Comparison of ENCODE assay signal across 20 cellular contexts in genomic region chr2:158213743-158214142, GRCh38.
"Had no signal": no experiment of that assay in that cellular context is flagged by ENCODE, and none has a peak within 500 bp of the region (broad histone marks: within the 10 kb centered on the region; RNA-seq: fewer than 3 reads in every experiment).

No MANE protein-coding gene starts in this region.

- H3K4me3 Mint-ChIP-seq: activated CD4-positive, alpha-beta memory T cell treated with anti-CD3 and anti-CD28 coated beads, Interleukin-2, amount 10 ng/mL, durations not matched to agents 7 days and 5 days; activated naive CD8-positive, alpha-beta T cell; activated T-cell treated with anti-CD3 and anti-CD28 coated beads, Interleukin-2, amount 50 U/mL, for 4 hours; naive thymus-derived CD4-positive, alpha-beta T cell had no signal

- H3K27me3 ChIP-seq: dorsolateral prefrontal cortex, left lung, tibial nerve, vagina had no signal

- H3K36me3 Mint-ChIP-seq: activated naive CD8-positive, alpha-beta T cell; naive thymus-derived CD4-positive, alpha-beta T cell had no signal

- H3K27ac Mint-ChIP-seq: activated CD4-positive, alpha-beta memory T cell treated with anti-CD3 and anti-CD28 coated beads, Interleukin-2, amount 10 ng/mL, durations not matched to agents 7 days and 5 days; activated naive CD8-positive, alpha-beta T cell; naive thymus-derived CD4-positive, alpha-beta T cell had no signal

- ATAC-seq: activated T-cell treated with anti-CD3 and anti-CD28 coated beads, Interleukin-2, amount 50 U/mL, for 4 hours had no signal

- DNase-seq: activated CD4-positive, alpha-beta memory T cell treated with anti-CD3 and anti-CD28 coated beads, Interleukin-2, amount 10 ng/mL, durations not matched to agents 7 days and 5 days; activated CD4-positive, alpha-beta T cell treated with anti-CD3 and anti-CD28 coated beads for 4 hours; activated effector memory CD4-positive, alpha-beta T cell treated with anti-CD3 and anti-CD28 coated beads, Interleukin-2, amount 50 U/mL, for 16 hours; activated T-cell treated with anti-CD3 and anti-CD28 coated beads, Interleukin-2, amount 50 U/mL, for 4 hours; amniotic stem cell; dorsolateral prefrontal cortex; erythroblast; kidney; left lung; mammary epithelial cell; naive thymus-derived CD4-positive, alpha-beta T cell; nucleus accumbens; stimulated activated CD4-positive, alpha-beta T cell treated with anti-CD3 and anti-CD28 coated beads, Interleukin-4, amount 100 ng/mL, for 4 hours; stimulated activated CD8-positive, alpha-beta memory T cell treated with anti-CD3 and anti-CD28 coated beads, Interleukin-4, amount 100 ng/mL, for 48 hours; stimulated activated naive CD4-positive, alpha-beta T cell treated with Interleukin-2 at 50 U/mL for 16 hours; substantia nigra had no signal

- H3K9me3 ChIP-seq: left lung, tibial nerve, vagina had no signal

- H3K27ac ChIP-seq: dorsolateral prefrontal cortex, skin epidermis, tibial nerve, vagina had no signal

- H3K27me3 Mint-ChIP-seq: activated CD4-positive, alpha-beta memory T cell treated with anti-CD3 and anti-CD28 coated beads, Interleukin-2, amount 10 ng/mL, durations not matched to agents 7 days and 5 days; activated naive CD8-positive, alpha-beta T cell had no signal

- H3K36me3 ChIP-seq: left lung, tibial nerve, vagina had no signal

- H3K4me3 ChIP-seq: dorsolateral prefrontal cortex, left lung, skin epidermis, tibial nerve, vagina had no signal

- H3K9me3 Mint-ChIP-seq: activated CD4-positive, alpha-beta memory T cell treated with anti-CD3 and anti-CD28 coated beads, Interleukin-2, amount 10 ng/mL, durations not matched to agents 7 days and 5 days; activated T-cell treated with anti-CD3 and anti-CD28 coated beads, Interleukin-2, amount 50 U/mL, for 4 hours; naive thymus-derived CD4-positive, alpha-beta T cell had no signal
